Comparison of ENCODE assay signal across 8 cellular contexts in the genomic region with DNA sequence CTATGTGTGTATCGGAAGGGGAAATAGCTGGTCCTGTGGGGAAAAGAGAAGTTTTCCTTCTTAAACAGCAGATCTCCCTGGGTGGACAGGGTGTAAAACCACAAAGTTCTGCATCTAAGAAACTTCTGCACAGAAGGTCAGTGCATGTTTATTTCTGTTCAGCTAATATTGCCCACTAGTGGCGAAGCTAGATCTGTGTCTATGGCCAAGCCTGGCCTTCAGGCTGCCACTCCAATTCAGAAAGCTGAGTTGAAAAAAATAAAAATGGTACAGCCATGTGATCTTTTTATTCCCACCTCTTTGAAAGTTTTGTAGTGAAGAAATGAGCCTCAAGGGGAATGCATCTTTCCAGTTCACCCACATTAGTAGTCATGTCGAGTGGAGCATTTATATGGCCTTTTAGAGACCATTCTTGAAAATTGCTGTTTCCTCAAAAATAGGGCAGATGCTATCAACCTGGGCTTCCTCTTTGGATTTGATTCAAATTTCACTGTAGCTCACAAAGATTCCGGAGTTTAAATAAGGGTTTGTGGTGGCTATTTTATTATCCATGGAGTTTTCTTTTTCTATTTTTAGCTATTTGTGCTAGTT.
DNase-seq lines count a peak whose midpoint lies in the region; ATAC-seq and TF ChIP-seq lines count a peak whose summit lies in the region.

No MANE protein-coding gene starts in this region.

- TF ChIP-seq EP300 in Ishikawa (IDR thresholded peaks at IDR 0.05; ENCODE audit: borderline replicate concordance), result no peak

- DNase-seq in cardiac muscle cell (ENCODE audit: low read depth in 1 of 2, low spot score in 1 of 2), result peak; percentile 61 to 77
- no peak for DNase-seq in cardiac septum (ENCODE audit: low spot score)
- peak; percentile 77 for DNase-seq in astrocyte of the spinal cord (ENCODE audit: low read depth, low spot score)
- peak; percentile 9 for DNase-seq in medulla oblongata (ENCODE audit: extremely low spot score)
- no peak for DNase-seq in NCI-H774 (lab: John Stamatoyannopoulos, UW)
- DNase-seq in gastrocnemius medialis, result no peak
- no peak for DNase-seq in amniotic stem cell (lab: John Stamatoyannopoulos, UW)

- TF ChIP-seq CTCF in cardiac muscle cell (IDR thresholded peaks at IDR 0.05; ENCODE audit: low read depth, low read length) (peak; percentile 80), astrocyte of the spinal cord (IDR thresholded peaks at IDR 0.05; ENCODE audit: low read depth, low read length) (peak; percentile 82), gastrocnemius medialis (IDR thresholded peaks at IDR 0.05 in 4 of 5, conservative IDR thresholded peaks at IDR 0.05 in 1 of 5) (no peak)

- H3K27me3 ChIP-seq in cardiac muscle cell (no peaks in the 10 kb centered on the region), gastrocnemius medialis (no peaks in the 10 kb centered on the region)

- intact Hi-C loops in cardiac septum (cut with DNase I) (no loop called here), gastrocnemius medialis (cut with DNase I; ENCODE audit: low total_unique reads) (no loop called here)

- H3K4me1 ChIP-seq in cardiac muscle cell (ENCODE audit: low read depth), result no peaks in the 10 kb centered on the region
- H3K4me1 ChIP-seq in gastrocnemius medialis, result no peaks in the 10 kb centered on the region

- peak; percentile 52; the same call in 1 of the 2 replicates for TF ChIP-seq RAD21 in Ishikawa (IDR thresholded peaks at IDR 0.05; ENCODE audit: low read depth)

- ATAC-seq in gastrocnemius medialis, result no peak

- no peak for TF ChIP-seq POLR2A in gastrocnemius medialis (IDR thresholded peaks at IDR 0.05)

- H3K27ac ChIP-seq in cardiac muscle cell, result no peak overlapping the region
- no peak overlapping the region for H3K27ac ChIP-seq in gastrocnemius medialis

- H3K36me3 ChIP-seq in cardiac muscle cell, result no peaks in the 10 kb centered on the region
- H3K36me3 ChIP-seq in gastrocnemius medialis, result no peaks in the 10 kb centered on the region

- in situ Hi-C loops in astrocyte of the spinal cord (cut with HindIII; ENCODE audit: low sequenced_read_pairs), result no loop called here
- in situ Hi-C loops in gastrocnemius medialis (cut with MboI; ENCODE audit: low sequenced_read_pairs in 4 of 4), result no loop called here

- H3K4me3 ChIP-seq in cardiac muscle cell (no peak overlapping the region), astrocyte of the spinal cord (ENCODE audit: low read depth, low read length) (no peak overlapping the region), gastrocnemius medialis (no peak overlapping the region)

- no peaks in the 10 kb centered on the region for H3K9me3 ChIP-seq in cardiac muscle cell (ENCODE audit: low read depth)
- H3K9me3 ChIP-seq in gastrocnemius medialis, result no peaks in the 10 kb centered on the region

TF ChIP-seq in Ishikawa, 13 proteins besides CTCF, POLR2A, EP300 and RAD21:
- TF ChIP-seq, protein P1, sequence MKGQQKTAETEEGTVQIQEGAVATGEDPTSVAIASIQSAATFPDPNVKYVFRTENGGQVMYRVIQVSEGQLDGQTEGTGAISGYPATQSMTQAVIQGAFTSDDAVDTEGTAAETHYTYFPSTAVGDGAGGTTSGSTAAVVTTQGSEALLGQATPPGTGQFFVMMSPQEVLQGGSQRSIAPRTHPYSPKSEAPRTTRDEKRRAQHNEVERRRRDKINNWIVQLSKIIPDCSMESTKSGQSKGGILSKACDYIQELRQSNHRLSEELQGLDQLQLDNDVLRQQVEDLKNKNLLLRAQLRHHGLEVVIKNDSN (IDR thresholded peaks at IDR 0.05), result no peak
- TF ChIP-seq YY1 (IDR thresholded peaks at IDR 0.05; ENCODE audit: low read depth) (no peak), NFIC (IDR thresholded peaks at IDR 0.05) (no peak), ZBTB7A (IDR thresholded peaks at IDR 0.05; ENCODE audit: low read depth) (no peak)

Comparison
In these comparisons a context has a peak if more than half of its experiments do, and no peak if none do; other contexts are left out.
1. DNase-seq: peak in cardiac muscle cell (2 of 2), astrocyte of the spinal cord (single experiment) and medulla oblongata (single experiment); none in cardiac septum (single experiment), NCI-H774 (single experiment), gastrocnemius medialis (0 of 2) and amniotic stem cell (single experiment).
2. CTCF ChIP-seq: peak in cardiac muscle cell (single experiment) and astrocyte of the spinal cord (single experiment); none in gastrocnemius medialis (0 of 5).